Comparison of ENCODE assay signal across 3 cellular contexts in genomic region chr16:51155199-51155607, GRCh38.
TF ChIP-seq lines count a peak whose summit lies in the region.

No MANE protein-coding gene starts in this region.

TF ChIP-seq in SK-N-SH, 30 proteins besides CTCF, POLR2A, EP300 and RAD21:
- no peak for TF ChIP-seq RCOR1 (IDR thresholded peaks at IDR 0.05; ENCODE audit: low read length)
- TF ChIP-seq TCF12 (IDR thresholded peaks at IDR 0.05), result no peak
- TF ChIP-seq SIN3A (IDR thresholded peaks at IDR 0.05; ENCODE audit: borderline replicate concordance, low read depth, low read length), result no peak
- no peak for TF ChIP-seq TEAD4 (IDR thresholded peaks at IDR 0.05; ENCODE audit: borderline replicate concordance, insufficient read depth)
- TF ChIP-seq MEF2A (IDR thresholded peaks at IDR 0.05; ENCODE audit: borderline replicate concordance, low read depth), result no peak
- TF ChIP-seq FOSL2 (IDR thresholded peaks at IDR 0.05; ENCODE audit: borderline replicate concordance, low read depth), result no peak
- no peak for TF ChIP-seq TAF1 (IDR thresholded peaks at IDR 0.05; ENCODE audit: borderline replicate concordance, low read depth, low read length)
- no peak for TF ChIP-seq JUND (IDR thresholded peaks at IDR 0.05)
- no peak for TF ChIP-seq YY1 (IDR thresholded peaks at IDR 0.05; ENCODE audit: low read depth)
- TF ChIP-seq NFIC (IDR thresholded peaks at IDR 0.05; ENCODE audit: borderline replicate concordance), result no peak
- no peak for TF ChIP-seq RXRA (IDR thresholded peaks at IDR 0.05; ENCODE audit: borderline replicate concordance, low read depth)
- TF ChIP-seq MAX (IDR thresholded peaks at IDR 0.05; ENCODE audit: low read depth), result no peak
- TF ChIP-seq GABPA (IDR thresholded peaks at IDR 0.05; ENCODE audit: low read depth), result no peak
- no peak for TF ChIP-seq ZBTB33 (IDR thresholded peaks at IDR 0.05; ENCODE audit: borderline replicate concordance, low read depth)

TF ChIP-seq in SK-N-SH treated with all-trans-retinoic acid at 6 μM for 48 hours, 23 proteins besides CTCF, POLR2A, EP300 and RAD21:
- TF ChIP-seq ZFP3 (CRISPR knock-in tag; IDR thresholded peaks at IDR 0.05) (no peak), ZFP30 (CRISPR knock-in tag; IDR thresholded peaks at IDR 0.05) (no peak), OSR1 (CRISPR knock-in tag; IDR thresholded peaks at IDR 0.05) (no peak), SNAI2 (CRISPR knock-in tag; IDR thresholded peaks at IDR 0.05) (no peak), TCF4 (CRISPR knock-in tag; IDR thresholded peaks at IDR 0.05; ENCODE audit: borderline replicate concordance) (no peak)

TF ChIP-seq in HepG2, 621 proteins besides CTCF, POLR2A, EP300 and RAD21:
- no peak for TF ChIP-seq GRHL1 (CRISPR knock-in tag; conservative IDR thresholded peaks at IDR 0.05)
- TF ChIP-seq CBX2 (IDR thresholded peaks at IDR 0.05; ENCODE audit: low read depth, low read length), result 0 out of 2 replicates have a peak, but pooled peaks have one; percentile 20
- TF ChIP-seq CBX2 (CRISPR knock-in tag; IDR thresholded peaks at IDR 0.05; ENCODE audit: low read depth), result no peak
- peak; percentile 42 for TF ChIP-seq HNRNPLL (IDR thresholded peaks at IDR 0.05; ENCODE audit: low read depth, low read length, poor library complexity, severe bottlenecking)
- peak; percentile 44 for TF ChIP-seq SRSF1 (optimal IDR thresholded peaks at IDR 0.05; ENCODE audit: low read depth, low read length)
- no peak for TF ChIP-seq FOXK2 (IDR thresholded peaks at IDR 0.05)
- no peak for TF ChIP-seq EZH2 (conservative IDR thresholded peaks at IDR 0.05; ENCODE audit: low read depth, low read length)
- no peak for TF ChIP-seq MIXL1 (CRISPR knock-in tag; IDR thresholded peaks at IDR 0.05)
- no peak for TF ChIP-seq ZNF451 (CRISPR knock-in tag; IDR thresholded peaks at IDR 0.05)
